Comparison of ENCODE assay signal across 33 cellular contexts in the genomic region with DNA sequence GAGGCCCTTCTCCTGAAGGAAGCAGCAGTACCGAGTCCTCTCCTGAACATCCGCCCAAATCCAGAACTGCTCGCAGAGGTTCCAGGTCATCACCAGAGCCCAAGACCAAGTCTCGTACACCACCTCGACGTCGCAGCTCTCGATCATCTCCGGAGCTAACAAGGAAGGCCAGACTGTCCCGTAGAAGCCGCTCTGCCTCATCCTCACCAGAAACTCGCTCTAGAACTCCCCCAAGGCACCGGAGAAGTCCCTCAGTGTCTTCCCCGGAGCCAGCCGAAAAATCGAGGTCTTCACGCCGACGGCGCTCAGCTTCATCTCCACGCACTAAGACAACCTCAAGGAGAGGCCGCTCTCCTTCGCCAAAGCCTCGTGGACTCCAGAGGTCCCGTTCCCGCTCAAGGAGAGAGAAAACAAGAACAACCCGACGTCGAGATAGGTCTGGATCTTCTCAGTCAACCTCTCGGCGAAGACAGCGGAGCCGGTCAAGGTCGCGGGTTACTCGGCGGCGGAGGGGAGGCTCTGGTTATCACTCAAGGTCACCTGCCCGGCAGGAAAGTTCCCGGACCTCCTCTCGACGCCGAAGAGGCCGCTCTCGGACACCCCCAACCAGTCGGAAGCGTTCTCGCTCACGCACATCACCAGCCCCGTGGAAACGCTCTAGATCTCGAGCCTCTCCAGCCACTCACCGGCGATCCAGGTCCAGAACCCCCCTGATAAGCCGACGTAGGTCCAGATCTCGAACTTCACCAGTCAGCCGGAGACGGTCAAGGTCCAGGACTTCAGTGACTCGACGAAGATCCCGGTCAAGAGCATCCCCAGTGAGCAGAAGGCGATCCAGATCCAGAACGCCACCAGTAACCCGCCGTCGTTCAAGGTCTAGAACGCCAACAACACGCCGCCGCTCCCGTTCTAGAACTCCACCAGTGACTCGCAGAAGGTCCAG. TPM values are rescaled to one million over a fixed set of nuclear protein-coding genes. Genes with fewer than 3 reads are reported as not detected.
DNase-seq lines count a peak whose midpoint lies in the region; ATAC-seq, FAIRE-seq and TF ChIP-seq lines count a peak whose summit lies in the region.
"Had no signal": no experiment of that assay in that cellular context is flagged by ENCODE, and none has a peak within 500 bp of the region (broad histone marks: within the 10 kb centered on the region; RNA-seq: fewer than 3 reads in every experiment).

No MANE protein-coding gene starts in this region.

- in situ Hi-C loops in K562 (cut with MboI): no loop called here

- peaks cover 73% of the 10 kb centered on the region for H3K79me2 ChIP-seq in K562 (ENCODE audit: control insufficient read depth, insufficient read depth, low read length)

- peaks cover 4 to 23% (median 15%) of the 10 kb centered on the region in 4 donors for H3K4me1 Mint-ChIP-seq in CD4-positive, CD25-positive, alpha-beta regulatory T cell
- H3K4me1 Mint-ChIP-seq in Calu3 (ENCODE audit: low read depth, unreplicated experiment): peaks cover 35% of the 10 kb centered on the region
- peaks cover 21% of the 10 kb centered on the region for H3K4me1 Mint-ChIP-seq in nephron progenitor cell
- H3K4me1 Mint-ChIP-seq in endodermal cell: no peaks in the 10 kb centered on the region
- H3K4me1 Mint-ChIP-seq: activated B cell treated with CpG ODN at 0.5 μM for 24 hours; activated naive CD8-positive, alpha-beta T cell treated with anti-CD3 and anti-CD28 coated beads, Interleukin-2, amount 10 ng/mL, durations not matched to agents 7 days and 5 days had no signal

- no TSS peak for BruUV-seq in Calu3 (replicated peaks; lab: Mats Ljungman, UMichigan)
- no TSS peak for BruUV-seq in K562 (replicated peaks; lab: Mats Ljungman, UMichigan)

- no peak overlapping the region for H3K4me2 ChIP-seq in K562 (ENCODE audit: insufficient read depth, low read length)
- H3K4me2 ChIP-seq: GM23338 had no signal

- intact Hi-C loops in Calu3 (cut with micrococcal nuclease; ENCODE audit: unreplicated experiment) (no loop called here), K562 (cut with micrococcal nuclease) (no loop called here), aorta (cut with DNase I) (no loop called here)

- H3K9ac ChIP-seq in K562 (ENCODE audit: insufficient read depth in 1 of 2, low read depth in 2 of 2, low read length in 2 of 2) (no peak overlapping the region), endodermal cell (ENCODE audit: extremely low read depth, low read length, poor library complexity, severe bottlenecking) (no peak overlapping the region)

- H3K9me3 ChIP-seq in CD4-positive, CD25-positive, alpha-beta regulatory T cell (ENCODE audit: control insufficient read depth in 2 of 2, low read length in 2 of 2): no peaks in the 10 kb centered on the region
- peaks cover 15% of the 10 kb centered on the region for H3K9me3 ChIP-seq in K562 (replicated peaks; ENCODE audit: control insufficient read depth, insufficient read depth, low read depth, low read length)
- H3K9me3 ChIP-seq in endodermal cell (ENCODE audit: control insufficient read depth, low read length): peaks cover 41% of the 10 kb centered on the region
- no peaks in the 10 kb centered on the region for H3K9me3 ChIP-seq in aorta (ENCODE audit: control insufficient read depth, low read length)
- H3K9me3 ChIP-seq: gastroesophageal sphincter, Peyer's patch, right lobe of liver, SJCRH30 had no signal

- CTCF ChIA-PET in Calu3 (lab: Charles Lee): no interaction called here
- CTCF ChIA-PET in K562 (lab: Yijun Ruan, JAX; ENCODE audit: low intra/inter-chr PET ratio): no interaction called here

- FAIRE-seq in K562 (lab: Jason Lieb, UNC): no peak
- no peak for FAIRE-seq in HTR-8/SVneo (lab: Jason Lieb, UNC)
- FAIRE-seq: endothelial cell of umbilical vein had no signal

- no peak overlapping the region for H3K4me3 ChIP-seq in CD4-positive, CD25-positive, alpha-beta regulatory T cell (ENCODE audit: low read depth, low read length)
- H3K4me3 ChIP-seq in K562 (no peak overlapping the region), endodermal cell (ENCODE audit: low read length) (no peak overlapping the region), aorta (ENCODE audit: low read length in 2 of 2) (no peak overlapping the region)
- H3K4me3 ChIP-seq: gastroesophageal sphincter, GM23338, Peyer's patch, right lobe of liver, SJCRH30 had no signal

- H3K4me1 ChIP-seq in CD4-positive, CD25-positive, alpha-beta regulatory T cell (ENCODE audit: control insufficient read depth, insufficient read depth, low read length, poor library complexity, severe bottlenecking): no peaks in the 10 kb centered on the region
- peaks cover 13 to 47% of the 10 kb centered on the region in 2 experiments; a peak in 4 of 5 replicates for H3K4me1 ChIP-seq in K562 (replicated peaks in 1 of 2; ENCODE audit: control insufficient read depth in 2 of 2, insufficient read depth in 2 of 2, low read length in 2 of 2)
- peaks cover 3% of the 10 kb centered on the region for H3K4me1 ChIP-seq in endodermal cell (ENCODE audit: control insufficient read depth, insufficient read depth, low read length)
- H3K4me1 ChIP-seq in aorta (ENCODE audit: control insufficient read depth in 1 of 2, insufficient read depth in 2 of 2, low read length in 2 of 2): no peaks in the 10 kb centered on the region
- H3K4me1 ChIP-seq: right lobe of liver, SJCRH30 had no signal

- no peak overlapping the region for H3K27ac ChIP-seq in CD4-positive, CD25-positive, alpha-beta regulatory T cell (ENCODE audit: insufficient read depth, low read length, poor library complexity, severe bottlenecking)
- H3K27ac ChIP-seq in K562 (ENCODE audit: extremely low read depth, low read depth, low read length) (no peak overlapping the region), endodermal cell (ENCODE audit: low read depth, low read length) (no peak overlapping the region), aorta (ENCODE audit: low read depth in 1 of 2, low read length in 2 of 2) (no peak overlapping the region)
- H3K27ac ChIP-seq: gastroesophageal sphincter, Peyer's patch, right lobe of liver, SJCRH30 had no signal

- H3K36me3 ChIP-seq in CD4-positive, CD25-positive, alpha-beta regulatory T cell (ENCODE audit: control insufficient read depth, insufficient read depth, low read length): peaks cover 100% of the 10 kb centered on the region
- peaks cover 100% of the 10 kb centered on the region for H3K36me3 ChIP-seq in K562 (ENCODE audit: control insufficient read depth, insufficient read depth, low read length)
- H3K36me3 ChIP-seq in endodermal cell (ENCODE audit: control insufficient read depth, insufficient read depth, low read length): peaks cover 100% of the 10 kb centered on the region
- H3K36me3 ChIP-seq in aorta (ENCODE audit: control insufficient read depth in 1 of 2, insufficient read depth in 2 of 2, low read length in 1 of 2): peaks cover 21 to 41% of the 10 kb centered on the region in 2 donors

- no peaks in the 10 kb centered on the region for H3K9me1 ChIP-seq in K562 (ENCODE audit: control insufficient read depth, insufficient read depth, low read length)

- no peak for ATAC-seq in CD4-positive, CD25-positive, alpha-beta regulatory T cell (ENCODE audit: low read depth in 2 of 2)
- ATAC-seq in K562: no peak
- no peak for ATAC-seq in aorta (ENCODE audit: low FRiP score)
- ATAC-seq: activated CD8-positive, alpha-beta memory T cell treated with anti-CD3 and anti-CD28 coated beads, Interleukin-2, amount 10 ng/mL, durations not matched to agents 7 days and 5 days; gastroesophageal sphincter; GM23338; right lobe of liver had no signal

- H2AFZ ChIP-seq in K562 (ENCODE audit: low read depth, low read length): no peak overlapping the region
- H2AFZ ChIP-seq: GM23338 had no signal

- no peak for TF ChIP-seq RAD21 in K562 (CRISPR knock-in tag; conservative IDR thresholded peaks at IDR 0.05 in 1 of 2, IDR thresholded peaks at IDR 0.05 in 1 of 2)

- no peak for TF ChIP-seq CTCF in Calu3 (IDR thresholded peaks at IDR 0.05; ENCODE audit: unreplicated experiment)
- TF ChIP-seq CTCF in K562 (IDR thresholded peaks at IDR 0.05 in 2 of 3, conservative IDR thresholded peaks at IDR 0.05 in 1 of 3; ENCODE audit: insufficient read depth in 2 of 3, low read depth in 1 of 3, low read length in 3 of 3): no peak
- TF ChIP-seq CTCF in nephron progenitor cell (IDR thresholded peaks at IDR 0.05): no peak
- no peak for TF ChIP-seq CTCF in endodermal cell (conservative IDR thresholded peaks at IDR 0.05)

- WGBS in K562 (ENCODE audit: insufficient coverage, low coverage, missing lambda C conversion rate): 96% methylated on average over 61 of the region's 73 CpGs
- WGBS in endodermal cell (ENCODE audit: insufficient coverage in 1 of 2, insufficient read length in 1 of 2), 2 experiments: 97% methylated on average over 68 to 73 of the region's 73 CpGs
- WGBS in aorta, 2 donors: 98% methylated on average over 73 of the region's 73 CpGs

- no peak for DNase-seq in CD4-positive, CD25-positive, alpha-beta regulatory T cell
- DNase-seq in Calu3 (no peak), K562 (ENCODE audit: extremely low read depth in 1 of 4, low spot score in 3 of 4) (no peak), nephron progenitor cell (no peak), retina (no peak), endodermal cell (no peak), HTR-8/SVneo (ENCODE audit: insufficient read length, low spot score) (no peak), aorta (no peak)
- DNase-seq: activated B cell treated with CpG ODN at 0.5 μM for 24 hours; activated CD4-positive, alpha-beta T cell treated with anti-CD3 and anti-CD28 coated beads, Interleukin-2, amount 50 U/mL, for 1 hour; activated CD8-positive, alpha-beta memory T cell treated with anti-CD3 and anti-CD28 coated beads, Interleukin-2, amount 10 ng/mL, durations not matched to agents 7 days and 5 days; activated naive CD8-positive, alpha-beta T cell treated with anti-CD3 and anti-CD28 coated beads, Interleukin-2, amount 10 ng/mL, durations not matched to agents 7 days and 5 days; DMS 273 treated with DMSO at 0.1 percent for 48 hours; EL; hypothalamus; NCI-H1092; NCI-H187; NCI-H69; SJCRH30; stimulated activated CD4-positive, alpha-beta T cell treated with anti-CD3 and anti-CD28 coated beads, Interleukin-4, amount 100 ng/mL, for 4 hours; stimulated activated naive CD4-positive, alpha-beta T cell had no signal

- H3K27me3 Mint-ChIP-seq in CD4-positive, CD25-positive, alpha-beta regulatory T cell: peaks cover 8% of the 10 kb centered on the region
- H3K27me3 Mint-ChIP-seq in Calu3 (ENCODE audit: unreplicated experiment) (no peaks in the 10 kb centered on the region), nephron progenitor cell (ENCODE audit: low read depth, poor library complexity) (peaks cover 3% of the 10 kb centered on the region), endodermal cell (ENCODE audit: insufficient read depth) (no peaks in the 10 kb centered on the region)
- H3K27me3 Mint-ChIP-seq: activated B cell treated with CpG ODN at 0.5 μM for 24 hours; activated CD8-positive, alpha-beta memory T cell treated with anti-CD3 and anti-CD28 coated beads, Interleukin-2, amount 10 ng/mL, durations not matched to agents 7 days and 5 days; activated naive CD8-positive, alpha-beta T cell treated with anti-CD3 and anti-CD28 coated beads, Interleukin-2, amount 10 ng/mL, durations not matched to agents 7 days and 5 days; CD4-positive, alpha-beta memory T cell had no signal

- peak overlapping the region in 2 of 4 donors; percentile 64 to 66 for H3K4me3 Mint-ChIP-seq in CD4-positive, CD25-positive, alpha-beta regulatory T cell
- H3K4me3 Mint-ChIP-seq in Calu3 (ENCODE audit: low read depth, unreplicated experiment) (no peak overlapping the region), nephron progenitor cell (no peak overlapping the region), endodermal cell (no peak overlapping the region)
- H3K4me3 Mint-ChIP-seq: activated B cell treated with CpG ODN at 0.5 μM for 24 hours; activated CD8-positive, alpha-beta memory T cell treated with anti-CD3 and anti-CD28 coated beads, Interleukin-2, amount 10 ng/mL, durations not matched to agents 7 days and 5 days; activated naive CD8-positive, alpha-beta T cell treated with anti-CD3 and anti-CD28 coated beads, Interleukin-2, amount 10 ng/mL, durations not matched to agents 7 days and 5 days; GM23338; neural crest cell had no signal

- H4K20me1 ChIP-seq in K562 (replicated peaks; ENCODE audit: control insufficient read depth, insufficient read depth, low read length): peaks cover 18% of the 10 kb centered on the region

- H3K27me3 ChIP-seq in CD4-positive, CD25-positive, alpha-beta regulatory T cell (ENCODE audit: control insufficient read depth, insufficient read depth, low read length): no peaks in the 10 kb centered on the region
- no peaks in the 10 kb centered on the region for H3K27me3 ChIP-seq in K562 (ENCODE audit: control insufficient read depth in 2 of 2, insufficient read depth in 2 of 2, low read length in 2 of 2)
- no peaks in the 10 kb centered on the region for H3K27me3 ChIP-seq in endodermal cell (ENCODE audit: control insufficient read depth, insufficient read depth, low read length, poor library complexity, severe bottlenecking)
- H3K27me3 ChIP-seq in aorta (ENCODE audit: control insufficient read depth in 1 of 2, insufficient read depth in 2 of 2, low read length in 1 of 2): no peaks in the 10 kb centered on the region
- H3K27me3 ChIP-seq: gastroesophageal sphincter, Peyer's patch, right lobe of liver, SJCRH30 had no signal

- H3K36me3 Mint-ChIP-seq in CD4-positive, CD25-positive, alpha-beta regulatory T cell: peaks cover 80% of the 10 kb centered on the region
- H3K36me3 Mint-ChIP-seq in Calu3 (ENCODE audit: insufficient read depth, unreplicated experiment) (peaks cover 100% of the 10 kb centered on the region), nephron progenitor cell (ENCODE audit: low read depth) (peaks cover 87% of the 10 kb centered on the region), endodermal cell (ENCODE audit: low read depth) (peaks cover 94% of the 10 kb centered on the region)

- peak; percentile 31; the same call in 1 of the 2 replicates for TF ChIP-seq POLR2A in K562 (conservative IDR thresholded peaks at IDR 0.05)

- peaks cover 0 to 2% (median 0%) of the 10 kb centered on the region in 7 donors for H3K9me3 Mint-ChIP-seq in CD4-positive, CD25-positive, alpha-beta regulatory T cell
- H3K9me3 Mint-ChIP-seq in Calu3 (ENCODE audit: low read depth, unreplicated experiment) (peaks cover 8% of the 10 kb centered on the region), nephron progenitor cell (peaks cover 61% of the 10 kb centered on the region), endodermal cell (peaks cover 26% of the 10 kb centered on the region)
- H3K9me3 Mint-ChIP-seq: activated B cell treated with CpG ODN at 0.5 μM for 24 hours; activated naive CD8-positive, alpha-beta T cell treated with anti-CD3 and anti-CD28 coated beads, Interleukin-2, amount 10 ng/mL, durations not matched to agents 7 days and 5 days had no signal

- POLR2A ChIA-PET in K562 (lab: Yijun Ruan, JAX): interaction anchor here (0.6 to 9.0 kb wide), 7 partner anchors 8 to 102 kb away, joined by 3 to 96 read pairs (median 10); a partner anchor contains a TSS

- TF ChIP-seq EP300 in K562 (IDR thresholded peaks at IDR 0.05; ENCODE audit: low read length): no peak

- peak overlapping the region; percentile 69 to 83 (median 73) for H3K27ac Mint-ChIP-seq in CD4-positive, CD25-positive, alpha-beta regulatory T cell
- H3K27ac Mint-ChIP-seq in Calu3 (ENCODE audit: unreplicated experiment) (peak overlapping the region; percentile 64), nephron progenitor cell (peak overlapping the region; percentile 78), endodermal cell (no peak overlapping the region)
- H3K27ac Mint-ChIP-seq: activated B cell treated with CpG ODN at 0.5 μM for 24 hours; activated CD8-positive, alpha-beta memory T cell treated with anti-CD3 and anti-CD28 coated beads, Interleukin-2, amount 10 ng/mL, durations not matched to agents 7 days and 5 days; GM23338 had no signal

RNA-seq across cellular contexts. Expression of a gene that starts 11.3 kb away (rescaled TPM):
- 96.5 TPM for total RNA-seq in CD4-positive, CD25-positive, alpha-beta regulatory T cell
- polyA plus RNA-seq in CD4-positive, CD25-positive, alpha-beta regulatory T cell: 100 to 1,000 TPM; 250 to 359 (median 297) TPM
- total RNA-seq in Calu3 (2022): 269 TPM in 2 replicates
- total RNA-seq in K562 (2011; cell fraction: chromatin; rRNA removed; ENCODE audit: low replicate concordance): 7.2 and 24.7 TPM in 2 replicates
- total RNA-seq in K562 (2011; cell fraction: nucleolus; rRNA removed): 37.5 and 47.0 TPM in 2 replicates
- 31.9 and 34.9 TPM in 2 replicates for total RNA-seq in K562 (2011; cell fraction: nucleoplasm; rRNA removed)
- total RNA-seq in K562 (2014; rRNA removed): 285 and 395 TPM in 2 replicates
- 29.4 and 63.2 TPM in 2 replicates for total RNA-seq in K562 (2014; rRNA removed; fragmentation: Illumina TruSeq; extraction: Trizol)
- total RNA-seq in K562 (2015; rRNA removed; fragmentation: Illumina TruSeq; extraction: Trizol): 219 and 223 TPM in 2 replicates
- 237 and 268 TPM in 2 replicates for total RNA-seq in K562 (2021)
- polyA plus RNA-seq in K562 (2011; rRNA removed): 206 and 220 TPM in 2 replicates
- polyA plus RNA-seq in K562 (2011; cell fraction: cytosol; rRNA removed): 693 and 1,390 TPM in 2 replicates
- polyA plus RNA-seq in K562 (2011; cell fraction: nucleus; rRNA removed): 132 and 211 TPM in 2 replicates
- polyA plus RNA-seq in K562 (2012): 297 and 487 TPM in 2 replicates
- 180 and 344 TPM in 2 replicates for polyA plus RNA-seq in K562 (2014; fragmentation: Illumina TruSeq; extraction: Trizol)
- polyA plus RNA-seq in K562 (2014; fragmentation: Nextera tagmentation; extraction: Ambion mirVana): 100 to 1,000 TPM; 764 to 791 TPM
- polyA plus RNA-seq in K562 (2014; rRNA removed): 298 and 313 TPM in 2 replicates
- 34.5 and 73.6 TPM in 2 replicates for polyA minus RNA-seq in K562 (2011; rRNA and poly(A)+ RNA removed)
- 64.8 and 95.8 TPM in 2 replicates for polyA minus RNA-seq in K562 (2011; cell fraction: cytosol; rRNA and poly(A)+ RNA removed)
- 15.5 and 22.3 TPM in 2 replicates for polyA minus RNA-seq in K562 (2011; cell fraction: nucleus; rRNA and poly(A)+ RNA removed)
- total RNA-seq in endodermal cell: 100 to 1,000 TPM; 264 to 272 TPM
- polyA plus RNA-seq in endodermal cell (2013, experiment 1 of 2): 227 TPM
- polyA plus RNA-seq in endodermal cell (2013, experiment 2 of 2): 216 TPM
- total RNA-seq in aorta: 100 to 1,000 TPM; 146 to 174 TPM
- polyA plus RNA-seq in aorta: 100 to 1,000 TPM; 368 to 843 TPM

RNA-seq across cellular contexts. Expression of a gene that starts 13.3 kb away (rescaled TPM):
- 1,344 TPM for total RNA-seq in CD4-positive, CD25-positive, alpha-beta regulatory T cell
- 10 to 100 TPM; 29.8 to 40.2 (median 36.4) TPM for polyA plus RNA-seq in CD4-positive, CD25-positive, alpha-beta regulatory T cell
- total RNA-seq in Calu3 (2022): 870 and 905 TPM in 2 replicates
- 1,596 and 1,670 TPM in 2 replicates for total RNA-seq in K562 (2011; cell fraction: chromatin; rRNA removed; ENCODE audit: low replicate concordance)
- total RNA-seq in K562 (2011; cell fraction: nucleolus; rRNA removed): 1,139 and 1,167 TPM in 2 replicates
- total RNA-seq in K562 (2011; cell fraction: nucleoplasm; rRNA removed): 1,487 and 2,488 TPM in 2 replicates
- total RNA-seq in K562 (2014; rRNA removed): 81.1 and 85.3 TPM in 2 replicates
- total RNA-seq in K562 (2014; rRNA removed; fragmentation: Illumina TruSeq; extraction: Trizol): 79.2 and 79.9 TPM in 2 replicates
- total RNA-seq in K562 (2015; rRNA removed; fragmentation: Illumina TruSeq; extraction: Trizol): 70.6 and 91.2 TPM in 2 replicates
- total RNA-seq in K562 (2021): 413 and 466 TPM in 2 replicates
- polyA plus RNA-seq in K562 (2011; rRNA removed): 82.5 and 179 TPM in 2 replicates
- polyA plus RNA-seq in K562 (2011; cell fraction: cytosol; rRNA removed): 102 and 119 TPM in 2 replicates
- 1,748 and 2,419 TPM in 2 replicates for polyA plus RNA-seq in K562 (2011; cell fraction: nucleus; rRNA removed)
- polyA plus RNA-seq in K562 (2012): 391 and 584 TPM in 2 replicates
- polyA plus RNA-seq in K562 (2014; fragmentation: Illumina TruSeq; extraction: Trizol): 517 and 558 TPM in 2 replicates
- polyA plus RNA-seq in K562 (2014; fragmentation: Nextera tagmentation; extraction: Ambion mirVana): 10 to 100 TPM; 26.7 to 27.6 TPM
- polyA plus RNA-seq in K562 (2014; rRNA removed): 463 and 563 TPM in 2 replicates
- 72.4 and 72.8 TPM in 2 replicates for polyA minus RNA-seq in K562 (2011; rRNA and poly(A)+ RNA removed)
- polyA minus RNA-seq in K562 (2011; cell fraction: cytosol; rRNA and poly(A)+ RNA removed): 155 and 244 TPM in 2 replicates
- 233 and 249 TPM in 2 replicates for polyA minus RNA-seq in K562 (2011; cell fraction: nucleus; rRNA and poly(A)+ RNA removed)
- total RNA-seq in endodermal cell: 100 to 1,000 TPM; 843 to 876 TPM
- polyA plus RNA-seq in endodermal cell (2013, experiment 1 of 2): 625 TPM
- polyA plus RNA-seq in endodermal cell (2013, experiment 2 of 2): 517 TPM
- total RNA-seq in aorta: 100 to 1,000 TPM; 552 to 716 TPM
- 100 to 1,000 TPM; 194 to 946 TPM for polyA plus RNA-seq in aorta

RNA-seq across cellular contexts. Expression of a gene that starts 21.6 kb away (rescaled TPM):
- total RNA-seq in CD4-positive, CD25-positive, alpha-beta regulatory T cell: not detected
- polyA plus RNA-seq in CD4-positive, CD25-positive, alpha-beta regulatory T cell: not detected
- total RNA-seq in Calu3 (2022) (7.9 and 13.2 TPM in 2 replicates), K562 (2014; rRNA removed) (not detected in 2 replicates), K562 (2014; rRNA removed; fragmentation: Illumina TruSeq; extraction: Trizol) (not detected in 2 replicates), K562 (2015; rRNA removed; fragmentation: Illumina TruSeq; extraction: Trizol) (not detected in 2 replicates), K562 (2021) (not detected in 2 replicates), endodermal cell (under 1 TPM in 1 of 2 donors, not detected in 1; 0.35 TPM), aorta (not detected)
- not detected in 2 replicates for total RNA-seq in K562 (2011; cell fraction: chromatin; rRNA removed; ENCODE audit: low replicate concordance)
- not detected in 2 replicates for total RNA-seq in K562 (2011; cell fraction: nucleolus; rRNA removed)
- total RNA-seq in K562 (2011; cell fraction: nucleoplasm; rRNA removed): not detected in 2 replicates
- polyA plus RNA-seq in K562 (2011; rRNA removed) (not detected in 2 replicates), K562 (2014; fragmentation: Illumina TruSeq; extraction: Trizol) (not detected in 2 replicates), K562 (2014; fragmentation: Nextera tagmentation; extraction: Ambion mirVana) (not detected), K562 (2014; rRNA removed) (not detected in 2 replicates), aorta (under 1 TPM in 1 of 2 donors, not detected in 1; 0.08 TPM)
- not detected in 2 replicates for polyA plus RNA-seq in K562 (2011; cell fraction: cytosol; rRNA removed)
- polyA plus RNA-seq in K562 (2011; cell fraction: nucleus; rRNA removed): not detected in 2 replicates
- polyA plus RNA-seq in K562 (2012): 0.06 TPM in 1 of 2 replicates, not detected in the other
- not detected in 2 replicates for polyA minus RNA-seq in K562 (2011; rRNA and poly(A)+ RNA removed)
- not detected in 2 replicates for polyA minus RNA-seq in K562 (2011; cell fraction: cytosol; rRNA and poly(A)+ RNA removed)
- polyA minus RNA-seq in K562 (2011; cell fraction: nucleus; rRNA and poly(A)+ RNA removed): not detected in 2 replicates
- 0.36 TPM for polyA plus RNA-seq in endodermal cell (2013, experiment 1 of 2)
- 0.41 TPM for polyA plus RNA-seq in endodermal cell (2013, experiment 2 of 2)
- total RNA-seq: activated B cell treated with CpG ODN at 0.5 μM for 24 hours; activated CD8-positive, alpha-beta memory T cell treated with anti-CD3 and anti-CD28 coated beads, Interleukin-2, amount 10 ng/mL, durations not matched to agents 7 days and 5 days; CD4-positive, alpha-beta memory T cell; dermis blood vessel endothelial cell; endothelial cell of umbilical vein; fibroblast of lung; gastroesophageal sphincter; liver; mononuclear cell; Peyer's patch; right lobe of liver; SJCRH30 had no signal
- polyA plus RNA-seq: CD4-positive, alpha-beta memory T cell; endothelial cell of umbilical vein; fibroblast of lung; liver had no signal

RNA-seq across cellular contexts. Expression of a gene that starts 32.5 kb away (rescaled TPM):
- not detected for total RNA-seq in CD4-positive, CD25-positive, alpha-beta regulatory T cell
- not detected for polyA plus RNA-seq in CD4-positive, CD25-positive, alpha-beta regulatory T cell
- total RNA-seq in Calu3 (2022): not detected in 2 replicates
- total RNA-seq in K562 (2011; cell fraction: chromatin; rRNA removed; ENCODE audit: low replicate concordance): not detected in 2 replicates
- total RNA-seq in K562 (2011; cell fraction: nucleolus; rRNA removed): not detected in 2 replicates
- not detected in 2 replicates for total RNA-seq in K562 (2011; cell fraction: nucleoplasm; rRNA removed)
- not detected in 2 replicates for total RNA-seq in K562 (2014; rRNA removed)
- total RNA-seq in K562 (2014; rRNA removed; fragmentation: Illumina TruSeq; extraction: Trizol): not detected in 2 replicates
- total RNA-seq in K562 (2015; rRNA removed; fragmentation: Illumina TruSeq; extraction: Trizol): not detected in 2 replicates
- not detected in 2 replicates for total RNA-seq in K562 (2021)
- polyA plus RNA-seq in K562 (2011; rRNA removed): not detected in 2 replicates
- not detected in 2 replicates for polyA plus RNA-seq in K562 (2011; cell fraction: cytosol; rRNA removed)
- polyA plus RNA-seq in K562 (2011; cell fraction: nucleus; rRNA removed): not detected in 2 replicates
- polyA plus RNA-seq in K562 (2012): not detected in 2 replicates
- polyA plus RNA-seq in K562 (2014; fragmentation: Illumina TruSeq; extraction: Trizol): not detected in 2 replicates
- not detected for polyA plus RNA-seq in K562 (2014; fragmentation: Nextera tagmentation; extraction: Ambion mirVana)
- polyA plus RNA-seq in K562 (2014; rRNA removed): not detected in 2 replicates
- 0.18 TPM in 1 of 2 replicates, not detected in the other for polyA minus RNA-seq in K562 (2011; rRNA and poly(A)+ RNA removed)
- polyA minus RNA-seq in K562 (2011; cell fraction: cytosol; rRNA and poly(A)+ RNA removed): not detected in 2 replicates
- not detected in 2 replicates for polyA minus RNA-seq in K562 (2011; cell fraction: nucleus; rRNA and poly(A)+ RNA removed)
- not detected for total RNA-seq in endodermal cell
- not detected for polyA plus RNA-seq in endodermal cell (2013, experiment 1 of 2)
- polyA plus RNA-seq in endodermal cell (2013, experiment 2 of 2): not detected
- not detected for total RNA-seq in aorta
- not detected for polyA plus RNA-seq in aorta
- total RNA-seq: activated B cell treated with CpG ODN at 0.5 μM for 24 hours; activated CD8-positive, alpha-beta memory T cell treated with anti-CD3 and anti-CD28 coated beads, Interleukin-2, amount 10 ng/mL, durations not matched to agents 7 days and 5 days; activated naive CD8-positive, alpha-beta T cell treated with anti-CD3 and anti-CD28 coated beads, Interleukin-2, amount 10 ng/mL, durations not matched to agents 7 days and 5 days; CD4-positive, alpha-beta memory T cell; dermis blood vessel endothelial cell; endothelial cell of umbilical vein; fibroblast of lung; gastroesophageal sphincter; GM23338; liver; mononuclear cell; neural crest cell; Peyer's patch; right lobe of liver; SJCRH30 had no signal
- polyA plus RNA-seq: CD4-positive, alpha-beta memory T cell; endothelial cell of umbilical vein; fibroblast of lung; GM23338; liver; thymus had no signal

RNA-seq across cellular contexts. Expression of a gene that starts 45.7 kb away (rescaled TPM):
- total RNA-seq in CD4-positive, CD25-positive, alpha-beta regulatory T cell: 0.81 TPM
- polyA plus RNA-seq in CD4-positive, CD25-positive, alpha-beta regulatory T cell: under 1 TPM in 2 of 4 donors, not detected in 2; 0.13 to 0.14 TPM
- total RNA-seq in Calu3 (2022): 2.0 and 2.4 TPM in 2 replicates
- total RNA-seq in K562 (2011; cell fraction: chromatin; rRNA removed; ENCODE audit: low replicate concordance): 0.83 and 2.0 TPM in 2 replicates
- 1.6 and 2.0 TPM in 2 replicates for total RNA-seq in K562 (2011; cell fraction: nucleolus; rRNA removed)
- total RNA-seq in K562 (2011; cell fraction: nucleoplasm; rRNA removed): 1.4 and 1.5 TPM in 2 replicates
- 0.09 and 0.29 TPM in 2 replicates for total RNA-seq in K562 (2014; rRNA removed)
- total RNA-seq in K562 (2014; rRNA removed; fragmentation: Illumina TruSeq; extraction: Trizol): not detected in 2 replicates
- 0.15 and 0.18 TPM in 2 replicates for total RNA-seq in K562 (2015; rRNA removed; fragmentation: Illumina TruSeq; extraction: Trizol)
- 0.16 and 0.20 TPM in 2 replicates for total RNA-seq in K562 (2021)
- 0.20 TPM in 2 replicates for polyA plus RNA-seq in K562 (2011; rRNA removed)
- polyA plus RNA-seq in K562 (2011; cell fraction: cytosol; rRNA removed): 0.19 and 0.86 TPM in 2 replicates
- 0.65 and 0.77 TPM in 2 replicates for polyA plus RNA-seq in K562 (2011; cell fraction: nucleus; rRNA removed)
- 0.26 and 1.3 TPM in 2 replicates for polyA plus RNA-seq in K562 (2012)
- polyA plus RNA-seq in K562 (2014; fragmentation: Illumina TruSeq; extraction: Trizol): 0.11 TPM in 1 of 2 replicates, not detected in the other
- polyA plus RNA-seq in K562 (2014; fragmentation: Nextera tagmentation; extraction: Ambion mirVana): not detected
- 0.22 TPM in 1 of 2 replicates, not detected in the other for polyA plus RNA-seq in K562 (2014; rRNA removed)
- 0.07 and 0.15 TPM in 2 replicates for polyA minus RNA-seq in K562 (2011; rRNA and poly(A)+ RNA removed)
- polyA minus RNA-seq in K562 (2011; cell fraction: cytosol; rRNA and poly(A)+ RNA removed): not detected in 2 replicates
- 0.44 and 0.67 TPM in 2 replicates for polyA minus RNA-seq in K562 (2011; cell fraction: nucleus; rRNA and poly(A)+ RNA removed)
- 1 to 10 TPM; 3.7 to 4.2 TPM for total RNA-seq in endodermal cell
- 4.2 TPM for polyA plus RNA-seq in endodermal cell (2013, experiment 1 of 2)
- 2.7 TPM for polyA plus RNA-seq in endodermal cell (2013, experiment 2 of 2)
- total RNA-seq in aorta: 1 to 10 TPM; 1.3 to 2.2 TPM
- polyA plus RNA-seq in aorta: 1 to 10 TPM; 1.4 to 1.6 TPM
- polyA plus RNA-seq: CD4-positive, alpha-beta memory T cell had no signal
